Comparison of ENCODE assay signal across 1 cellular context in genomic region chr16:67943256-67943618, GRCh38.
TF ChIP-seq lines count a peak whose summit lies in the region.

No MANE protein-coding gene starts in this region.

TF ChIP-seq in HepG2, 621 proteins besides CTCF, POLR2A, EP300 and RAD21 (continued from another document and continues in another):
- TF ChIP-seq ZNF318 (CRISPR knock-in tag; IDR thresholded peaks at IDR 0.05): 0 out of 2 replicates have a peak, but pooled peaks have one; percentile 26
- no peak; the same call in 1 of the 2 replicates for TF ChIP-seq ATF5 (CRISPR knock-in tag; IDR thresholded peaks at IDR 0.05; ENCODE audit: low read depth)
- peak; percentile 75 for TF ChIP-seq CCAR2 (optimal IDR thresholded peaks at IDR 0.05; ENCODE audit: low read depth, low read length)
- peak; percentile 42; the same call in 1 of the 2 replicates for TF ChIP-seq RXRA (CRISPR knock-in tag; IDR thresholded peaks at IDR 0.05)
- no peak; the same call in 1 of the 2 replicates for TF ChIP-seq ETV5 (CRISPR knock-in tag; IDR thresholded peaks at IDR 0.05; ENCODE audit: borderline replicate concordance)
- no peak for TF ChIP-seq EED (CRISPR knock-in tag; IDR thresholded peaks at IDR 0.05)
- TF ChIP-seq EZH2 (conservative IDR thresholded peaks at IDR 0.05; ENCODE audit: low read depth, low read length): no peak
- no peak for TF ChIP-seq PAWR (CRISPR knock-in tag; IDR thresholded peaks at IDR 0.05; ENCODE audit: borderline replicate concordance)
- peak; percentile 52; the same call in 1 of the 2 replicates for TF ChIP-seq CEBPG (CRISPR knock-in tag; IDR thresholded peaks at IDR 0.05)
- TF ChIP-seq PBX3 (CRISPR knock-in tag; IDR thresholded peaks at IDR 0.05; ENCODE audit: borderline replicate concordance): no peak
- no peak; the same call in 1 of the 2 replicates for TF ChIP-seq HMG20B (CRISPR knock-in tag; conservative IDR thresholded peaks at IDR 0.05)
- no peak; the same call in 1 of the 2 replicates for TF ChIP-seq ZHX2 (IDR thresholded peaks at IDR 0.05; ENCODE audit: low read depth)
- no peak for TF ChIP-seq ZHX2 (CRISPR knock-in tag; IDR thresholded peaks at IDR 0.05; ENCODE audit: borderline replicate concordance)
- no peak for TF ChIP-seq HNRNPK (IDR thresholded peaks at IDR 0.05; ENCODE audit: low read depth, low read length, poor library complexity, severe bottlenecking)
- 0 out of 2 replicates have a peak, but pooled peaks have one; percentile 1 for TF ChIP-seq ERF (CRISPR knock-in tag; IDR thresholded peaks at IDR 0.05)
- TF ChIP-seq ZNF589 (CRISPR knock-in tag; conservative IDR thresholded peaks at IDR 0.05): no peak; the same call in 1 of the 2 replicates
- no peak; the same call in 1 of the 2 replicates for TF ChIP-seq ZNF704 (CRISPR knock-in tag; IDR thresholded peaks at IDR 0.05; ENCODE audit: borderline replicate concordance)
- no peak for TF ChIP-seq ZNF781 (CRISPR knock-in tag; IDR thresholded peaks at IDR 0.05; ENCODE audit: borderline replicate concordance, not compliant biosample characterization)
- no peak for TF ChIP-seq ZNF33A (CRISPR knock-in tag; IDR thresholded peaks at IDR 0.05; ENCODE audit: borderline replicate concordance)
- TF ChIP-seq THAP9 (CRISPR knock-in tag; IDR thresholded peaks at IDR 0.05; ENCODE audit: borderline replicate concordance): no peak; the same call in 1 of the 2 replicates
- TF ChIP-seq DNMT1 (CRISPR knock-in tag; IDR thresholded peaks at IDR 0.05): no peak
- TF ChIP-seq SP2 (CRISPR knock-in tag; IDR thresholded peaks at IDR 0.05): peak; percentile 8; the same call in 1 of the 2 replicates
- TF ChIP-seq THAP11 (CRISPR knock-in tag; IDR thresholded peaks at IDR 0.05): no peak
- no peak for TF ChIP-seq CERS6 (CRISPR knock-in tag; IDR thresholded peaks at IDR 0.05)
- no peak for TF ChIP-seq RELA (CRISPR knock-in tag; IDR thresholded peaks at IDR 0.05)
- TF ChIP-seq GATA4 (IDR thresholded peaks at IDR 0.05; ENCODE audit: borderline replicate concordance, low read depth): no peak
- TF ChIP-seq ZNF639 (CRISPR knock-in tag; conservative IDR thresholded peaks at IDR 0.05): no peak
- TF ChIP-seq CC2D1A (CRISPR knock-in tag; IDR thresholded peaks at IDR 0.05): no peak
- TF ChIP-seq BRCA1 (CRISPR knock-in tag; IDR thresholded peaks at IDR 0.05): no peak
